In the genomic region with DNA sequence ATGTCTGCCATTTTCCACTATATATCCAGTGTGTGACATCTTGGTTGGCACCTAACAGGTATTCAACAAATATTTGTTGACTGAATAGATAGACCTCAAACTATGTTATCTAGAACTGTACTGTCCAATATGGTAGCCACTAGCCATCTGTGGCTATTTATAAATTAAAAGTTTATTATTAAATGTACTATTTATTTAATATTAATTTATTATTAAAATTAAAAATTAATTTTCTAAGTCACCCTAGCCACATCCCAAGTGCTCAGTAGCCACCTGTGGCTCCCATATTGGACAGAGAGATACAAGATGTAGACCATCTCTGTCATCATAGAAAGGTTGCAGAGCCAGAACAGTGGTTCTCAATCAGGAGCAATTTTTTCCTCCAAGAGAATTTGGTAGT, we compare ENCODE assay signal across 29 cellular contexts.
"Had no signal": no experiment of that assay in that cellular context is flagged by ENCODE, and none has a peak within 500 bp of the region (broad histone marks: within the 10 kb centered on the region; RNA-seq: fewer than 3 reads in every experiment).

No MANE protein-coding gene starts in this region.

- ATAC-seq: stimulated activated effector memory CD8-positive, alpha-beta T cell treated with anti-CD3 and anti-CD28 coated beads, Interleukin-12 subunit alpha, Interleukin-12 subunit beta, amount 100 ng/mL, for 72 hours; stimulated activated memory B cell treated with anti-CD40 and anti-IgM and Interleukin-4, amounts not matched to agents 10 μg/mL and 1 μg/mL and 100 μg/mL, for 72 hours; stimulated activated naive B cell treated with anti-CD40 and anti-IgM and Interleukin-4, amounts not matched to agents 10 μg/mL and 1 μg/mL and 100 μg/mL, for 72 hours; stimulated activated naive CD8-positive, alpha-beta T cell treated with anti-CD3 and anti-CD28 coated beads, Interleukin-15, amount 100 ng/mL, for 72 hours; stimulated activated naive CD8-positive, alpha-beta T cell treated with anti-CD3 and anti-CD28 coated beads, Interleukin-15, Interleukin-2, amounts not matched to agents 100 U/mL and 50 U/mL, for 24 hours; upper lobe of right lung had no signal

- H3K27ac ChIP-seq: stomach, suprapubic skin, testis, thoracic aorta, thyroid gland, tibial artery, tibial nerve, transverse colon, upper lobe of left lung, upper lobe of right lung, uterus, vagina had no signal

- H3K9me3 ChIP-seq: suprapubic skin, testis, thoracic aorta, thyroid gland, tibial artery, transverse colon, upper lobe of left lung, upper lobe of right lung, uterus, vagina had no signal

- H3K36me3 ChIP-seq: stomach, suprapubic skin, thoracic aorta, thyroid gland, tibial artery, tibial nerve, transverse colon, upper lobe of left lung, upper lobe of right lung, uterus, vagina had no signal

- H3K4me3 ChIP-seq: stomach, suprapubic skin, testis, thoracic aorta, thyroid gland, tibial artery, tibial nerve, transverse colon, upper lobe of left lung, upper lobe of right lung, uterus, vagina had no signal

- H3K4me1 ChIP-seq: stomach, suprapubic skin, testis, thyroid gland, tibial artery, tibial nerve, transverse colon, upper lobe of left lung, upper lobe of right lung, uterus, vagina had no signal

- H3K27me3 Mint-ChIP-seq: stimulated activated memory B cell treated with anti-CD40 and anti-IgM and Interleukin-4, amounts not matched to agents 10 μg/mL and 1 μg/mL and 100 μg/mL, for 72 hours; stimulated activated naive B cell treated with anti-CD40 and anti-IgM and Interleukin-4, amounts not matched to agents 10 μg/mL and 1 μg/mL and 100 μg/mL, for 72 hours; stimulated activated naive CD8-positive, alpha-beta T cell treated with anti-CD3 and anti-CD28 coated beads, Interleukin-15, amount 100 ng/mL, for 72 hours; stimulated activated naive CD8-positive, alpha-beta T cell treated with anti-CD3 and anti-CD28 coated beads, Interleukin-15, Interleukin-2, amounts not matched to agents 100 ng/mL and 50 ng/mL, for 24 hours had no signal

- H3K27ac Mint-ChIP-seq: stimulated activated effector memory CD8-positive, alpha-beta T cell treated with anti-CD3 and anti-CD28 coated beads, Interleukin-12 subunit alpha, Interleukin-12 subunit beta, amount 100 ng/mL, for 72 hours; stimulated activated memory B cell treated with anti-CD40 and anti-IgM and Interleukin-4, amounts not matched to agents 10 μg/mL and 1 μg/mL and 100 μg/mL, for 72 hours; stimulated activated naive B cell treated with anti-CD40 and anti-IgM and Interleukin-4, amounts not matched to agents 10 μg/mL and 1 μg/mL and 100 μg/mL, for 72 hours; stimulated activated naive CD8-positive, alpha-beta T cell treated with anti-CD3 and anti-CD28 coated beads, Interleukin-15, amount 100 ng/mL, for 72 hours; stimulated activated naive CD8-positive, alpha-beta T cell treated with anti-CD3 and anti-CD28 coated beads, Interleukin-15, Interleukin-2, amounts not matched to agents 100 ng/mL and 50 ng/mL, for 24 hours; type B pancreatic cell had no signal

- H3K4me1 Mint-ChIP-seq: stimulated activated effector memory CD8-positive, alpha-beta T cell treated with anti-CD3 and anti-CD28 coated beads, Interleukin-12 subunit alpha, Interleukin-12 subunit beta, amount 100 ng/mL, for 72 hours; stimulated activated memory B cell treated with anti-CD40 and anti-IgM and Interleukin-4, amounts not matched to agents 10 μg/mL and 1 μg/mL and 100 μg/mL, for 72 hours; stimulated activated naive B cell treated with anti-CD40 and anti-IgM and Interleukin-4, amounts not matched to agents 10 μg/mL and 1 μg/mL and 100 μg/mL, for 72 hours; stimulated activated naive CD8-positive, alpha-beta T cell treated with anti-CD3 and anti-CD28 coated beads, Interleukin-15, amount 100 ng/mL, for 72 hours had no signal

- H3K9me3 Mint-ChIP-seq: type B pancreatic cell had no signal

- FAIRE-seq: urothelium cell line had no signal

- H3K4me3 Mint-ChIP-seq: stimulated activated effector memory CD8-positive, alpha-beta T cell treated with anti-CD3 and anti-CD28 coated beads, Interleukin-12 subunit alpha, Interleukin-12 subunit beta, amount 100 ng/mL, for 72 hours; stimulated activated memory B cell treated with anti-CD40 and anti-IgM and Interleukin-4, amounts not matched to agents 10 μg/mL and 1 μg/mL and 100 μg/mL, for 72 hours; stimulated activated naive B cell treated with anti-CD40 and anti-IgM and Interleukin-4, amounts not matched to agents 10 μg/mL and 1 μg/mL and 100 μg/mL, for 72 hours; stimulated activated naive CD8-positive, alpha-beta T cell treated with anti-CD3 and anti-CD28 coated beads, Interleukin-15, amount 100 ng/mL, for 72 hours; stimulated activated naive CD8-positive, alpha-beta T cell treated with anti-CD3 and anti-CD28 coated beads, Interleukin-15, Interleukin-2, amounts not matched to agents 100 ng/mL and 50 ng/mL, for 24 hours; type B pancreatic cell had no signal

- DNase-seq: stimulated activated CD4-positive, alpha-beta T cell treated with anti-CD3 and anti-CD28 coated beads, Interleukin-2, amount 100 ng/mL, for 48 hours; stimulated activated CD4-positive, alpha-beta T cell treated with anti-CD3 and anti-CD28 coated beads, Interleukin-4, amount 100 ng/mL, for 1 hour; stimulated activated CD4-positive, alpha-beta T cell treated with anti-CD3 and anti-CD28 coated beads, Interleukin-4, amount 100 ng/mL, for 24 hours; stimulated activated CD4-positive, alpha-beta T cell treated with anti-CD3 and anti-CD28 coated beads, Interleukin-4, amount 100 ng/mL, for 4 hours; stimulated activated CD8-positive, alpha-beta memory T cell treated with anti-CD3 and anti-CD28 coated beads, Interleukin-4, amount 100 ng/mL, for 48 hours; stimulated activated naive B cell treated with anti-CD40 and anti-IgM and Interleukin-4, amounts not matched to agents 10 μg/mL and 1 μg/mL and 100 μg/mL, for 72 hours; stimulated activated naive CD4-positive, alpha-beta T cell; stimulated activated naive CD4-positive, alpha-beta T cell treated with Interleukin-2 at 50 U/mL for 16 hours; stimulated activated naive CD8-positive, alpha-beta T cell treated with anti-CD3 and anti-CD28 coated beads, Interleukin-15, amount 100 ng/mL, for 72 hours; stimulated activated naive CD8-positive, alpha-beta T cell treated with anti-CD3 and anti-CD28 coated beads, Interleukin-15, Interleukin-2, amounts not matched to agents 100 U/mL and 50 U/mL, for 24 hours; stomach; substantia nigra; testis; thyroid gland; tibial artery; transverse colon; trophoblast cell; upper lobe of left lung; upper lobe of right lung; uterus had no signal

- H3K27me3 ChIP-seq: stomach, suprapubic skin, testis, thyroid gland, tibial artery, tibial nerve, transverse colon, upper lobe of left lung, upper lobe of right lung, uterus, vagina had no signal

- H3K36me3 Mint-ChIP-seq: stimulated activated effector memory CD8-positive, alpha-beta T cell treated with anti-CD3 and anti-CD28 coated beads, Interleukin-12 subunit alpha, Interleukin-12 subunit beta, amount 100 ng/mL, for 72 hours; stimulated activated memory B cell treated with anti-CD40 and anti-IgM and Interleukin-4, amounts not matched to agents 10 μg/mL and 1 μg/mL and 100 μg/mL, for 72 hours; stimulated activated naive B cell treated with anti-CD40 and anti-IgM and Interleukin-4, amounts not matched to agents 10 μg/mL and 1 μg/mL and 100 μg/mL, for 72 hours; type B pancreatic cell had no signal
